In the genomic region with DNA sequence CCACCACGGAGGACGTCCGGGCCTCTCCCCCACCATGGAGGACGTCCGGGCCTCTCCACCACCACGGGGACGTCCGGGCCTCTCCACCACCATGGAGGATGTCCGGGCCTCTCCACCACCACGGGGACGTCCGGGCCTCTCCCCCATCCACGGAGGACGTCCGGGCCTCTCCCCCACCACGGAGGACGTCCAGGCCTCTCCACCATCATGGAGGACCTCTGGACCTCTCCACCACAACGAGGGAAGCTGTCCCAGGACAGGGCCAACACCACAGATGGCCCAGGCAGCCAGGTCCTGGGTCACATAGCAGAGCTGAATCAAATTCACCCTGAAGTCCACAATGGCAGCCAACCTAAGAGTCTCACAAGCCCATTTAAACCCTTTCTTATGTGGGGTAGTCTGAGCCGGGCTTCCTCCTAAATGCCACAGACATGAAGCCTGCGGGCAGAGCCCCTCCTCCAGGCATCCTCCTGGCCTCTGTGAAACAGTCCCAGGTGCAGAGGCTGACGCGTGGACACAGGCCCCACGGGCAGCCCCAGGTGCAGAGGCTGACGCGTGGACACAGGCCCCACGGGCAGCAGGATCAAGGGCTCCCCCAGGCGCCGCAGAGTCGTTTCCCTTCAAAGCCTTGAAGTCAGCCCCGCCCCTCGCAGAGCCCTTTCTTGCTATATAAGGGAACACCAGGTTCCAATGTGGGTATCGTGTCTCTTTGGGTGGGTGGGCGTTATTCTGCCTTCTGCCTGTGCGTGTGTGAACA, we compare ENCODE assay signal across 17 cellular contexts. TPM values are rescaled to one million over a fixed set of nuclear protein-coding genes. Genes with fewer than 3 reads are reported as not detected.
A peak's percentile ranks its signal among the peaks of the same experiment; 100 is the strongest.
DNase-seq lines count a peak whose midpoint lies in the region; ATAC-seq and TF ChIP-seq lines count a peak whose summit lies in the region.
"Had no signal": no experiment of that assay in that cellular context is flagged by ENCODE, and none has a peak within 500 bp of the region (broad histone marks: within the 10 kb centered on the region; RNA-seq: fewer than 3 reads in every experiment).

No MANE protein-coding gene starts in this region.

- H3K4me1 Mint-ChIP-seq in activated naive CD4-positive, alpha-beta T cell treated with anti-CD3 and anti-CD28 coated beads, Interleukin-2, amount 10 ng/mL, durations not matched to agents 7 days and 5 days: peaks cover 8% of the 10 kb centered on the region
- peaks cover 7% of the 10 kb centered on the region for H3K4me1 Mint-ChIP-seq in activated naive CD4-positive, alpha-beta T cell treated with anti-CD3 and anti-CD28 coated beads for 36 hours (ENCODE audit: low read depth)
- H3K4me1 Mint-ChIP-seq in activated CD8-positive, alpha-beta T cell treated with anti-CD3 and anti-CD28 coated beads, Interleukin-2, amount 10 ng/mL, durations not matched to agents 7 days and 5 days (ENCODE audit: low read depth): peaks cover 7% of the 10 kb centered on the region
- no peaks in the 10 kb centered on the region; the same call in 1 of the 2 replicates for H3K4me1 Mint-ChIP-seq in HFFc6 (ENCODE audit: low read depth)
- H3K4me1 Mint-ChIP-seq: GM23338 had no signal

- H3K36me3 Mint-ChIP-seq in activated naive CD4-positive, alpha-beta T cell treated with anti-CD3 and anti-CD28 coated beads, Interleukin-2, amount 10 ng/mL, durations not matched to agents 7 days and 5 days: no peaks in the 10 kb centered on the region
- H3K36me3 Mint-ChIP-seq in activated naive CD4-positive, alpha-beta T cell treated with anti-CD3 and anti-CD28 coated beads for 36 hours (ENCODE audit: low read depth): no peaks in the 10 kb centered on the region
- no peaks in the 10 kb centered on the region for H3K36me3 Mint-ChIP-seq in activated CD8-positive, alpha-beta T cell treated with anti-CD3 and anti-CD28 coated beads, Interleukin-2, amount 10 ng/mL, durations not matched to agents 7 days and 5 days (ENCODE audit: low read depth)
- H3K36me3 Mint-ChIP-seq in HFFc6 (ENCODE audit: low read depth): peaks cover 8% of the 10 kb centered on the region; the same call in 1 of the 2 replicates
- H3K36me3 Mint-ChIP-seq: CD4-positive, alpha-beta memory T cell had no signal

- no peak for ATAC-seq in activated CD8-positive, alpha-beta T cell treated with anti-CD3 and anti-CD28 coated beads, Interleukin-2, amount 10 ng/mL, durations not matched to agents 7 days and 5 days
- no peak for ATAC-seq in gastrocnemius medialis
- ATAC-seq: GM23338 had no signal

- TF ChIP-seq POLR2A in gastrocnemius medialis (IDR thresholded peaks at IDR 0.05): no peak

- peaks cover 15% of the 10 kb centered on the region for H3K9me3 Mint-ChIP-seq in activated naive CD4-positive, alpha-beta T cell treated with anti-CD3 and anti-CD28 coated beads, Interleukin-2, amount 10 ng/mL, durations not matched to agents 7 days and 5 days
- H3K9me3 Mint-ChIP-seq in activated naive CD4-positive, alpha-beta T cell treated with anti-CD3 and anti-CD28 coated beads for 36 hours: peaks cover 12% of the 10 kb centered on the region
- no peaks in the 10 kb centered on the region for H3K9me3 Mint-ChIP-seq in activated CD8-positive, alpha-beta T cell treated with anti-CD3 and anti-CD28 coated beads, Interleukin-2, amount 10 ng/mL, durations not matched to agents 7 days and 5 days (ENCODE audit: insufficient read depth)
- H3K9me3 Mint-ChIP-seq in HFFc6: peaks cover 15% of the 10 kb centered on the region
- H3K9me3 Mint-ChIP-seq: CD4-positive, alpha-beta memory T cell had no signal

- H3K4me3 ChIP-seq in BLaER1 treated with 17β-estradiol and CSF1 and Interleukin-3, amounts not matched to agents 10 nM and 100 nM: no peak overlapping the region
- H3K4me3 ChIP-seq in gastrocnemius medialis: no peak overlapping the region
- H3K4me3 ChIP-seq: GM23338 had no signal

- no peak overlapping the region for H3K4me3 Mint-ChIP-seq in activated naive CD4-positive, alpha-beta T cell treated with anti-CD3 and anti-CD28 coated beads, Interleukin-2, amount 10 ng/mL, durations not matched to agents 7 days and 5 days
- no peak overlapping the region for H3K4me3 Mint-ChIP-seq in activated naive CD4-positive, alpha-beta T cell treated with anti-CD3 and anti-CD28 coated beads for 36 hours
- H3K4me3 Mint-ChIP-seq in activated CD8-positive, alpha-beta T cell treated with anti-CD3 and anti-CD28 coated beads, Interleukin-2, amount 10 ng/mL, durations not matched to agents 7 days and 5 days: no peak overlapping the region
- no peak overlapping the region for H3K4me3 Mint-ChIP-seq in HFFc6
- H3K4me3 Mint-ChIP-seq: CD4-positive, alpha-beta memory T cell; GM23338 had no signal

- in situ Hi-C loops in gastrocnemius medialis (cut with MboI; ENCODE audit: low sequenced_read_pairs in 4 of 4): no loop called here

- peaks cover 10 to 53% (median 27%) of the 10 kb centered on the region in 11 experiments; a peak in 20 of 22 replicates for H3K27me3 ChIP-seq in BLaER1 treated with 17β-estradiol and CSF1 and Interleukin-3, amounts not matched to agents 10 nM and 100 nM
- H3K27me3 ChIP-seq in gastrocnemius medialis: no peaks in the 10 kb centered on the region

- no peaks in the 10 kb centered on the region for H3K36me3 ChIP-seq in BLaER1 treated with 17β-estradiol and CSF1 and Interleukin-3, amounts not matched to agents 10 nM and 100 nM
- no peaks in the 10 kb centered on the region for H3K36me3 ChIP-seq in gastrocnemius medialis

- peaks cover 8% of the 10 kb centered on the region for H3K27me3 Mint-ChIP-seq in activated naive CD4-positive, alpha-beta T cell treated with anti-CD3 and anti-CD28 coated beads, Interleukin-2, amount 10 ng/mL, durations not matched to agents 7 days and 5 days
- H3K27me3 Mint-ChIP-seq in activated naive CD4-positive, alpha-beta T cell treated with anti-CD3 and anti-CD28 coated beads for 36 hours (ENCODE audit: low read depth): no peaks in the 10 kb centered on the region
- no peaks in the 10 kb centered on the region for H3K27me3 Mint-ChIP-seq in activated CD8-positive, alpha-beta T cell treated with anti-CD3 and anti-CD28 coated beads, Interleukin-2, amount 10 ng/mL, durations not matched to agents 7 days and 5 days (ENCODE audit: low read depth)
- H3K27me3 Mint-ChIP-seq in HFFc6 (ENCODE audit: insufficient read depth): peaks cover 12% of the 10 kb centered on the region
- H3K27me3 Mint-ChIP-seq: CD4-positive, alpha-beta memory T cell had no signal

- peaks cover 0 to 11% (median 0%) of the 10 kb centered on the region in 11 experiments; a peak in 1 of 22 replicates for H4K20me1 ChIP-seq in BLaER1 treated with 17β-estradiol and CSF1 and Interleukin-3, amounts not matched to agents 10 nM and 100 nM

- H3K9me3 ChIP-seq in BLaER1 treated with 17β-estradiol and CSF1 and Interleukin-3, amounts not matched to agents 10 nM and 100 nM (replicated peaks in 1 of 11): peaks cover 0 to 10% (median 0%) of the 10 kb centered on the region in 11 experiments; a peak in 3 of 22 replicates
- H3K9me3 ChIP-seq in gastrocnemius medialis: no peaks in the 10 kb centered on the region

- CTCF ChIA-PET in activated naive CD4-positive, alpha-beta T cell treated with anti-CD3 and anti-CD28 coated beads, Interleukin-2, amount 10 ng/mL, durations not matched to agents 7 days and 5 days (lab: Charles Lee): interaction anchor here (1.1 kb wide), 1 partner anchor 434 kb away, joined by 3 read pairs; no protein-coding TSS in a partner anchor
- CTCF ChIA-PET in activated naive CD4-positive, alpha-beta T cell treated with anti-CD3 and anti-CD28 coated beads for 36 hours (lab: Charles Lee): no interaction called here
- CTCF ChIA-PET in activated CD8-positive, alpha-beta T cell treated with anti-CD3 and anti-CD28 coated beads, Interleukin-2, amount 10 ng/mL, durations not matched to agents 7 days and 5 days (lab: Charles Lee): no interaction called here

- H3K4me1 ChIP-seq in BLaER1 treated with 17β-estradiol and CSF1 and Interleukin-3, amounts not matched to agents 10 nM and 100 nM: peaks cover 6 to 52% (median 38%) of the 10 kb centered on the region in 10 experiments; a peak in 18 of 20 replicates
- H3K4me1 ChIP-seq in gastrocnemius medialis: peaks cover 10 to 15% of the 10 kb centered on the region in 2 donors

- H3K4me2 ChIP-seq in BLaER1 treated with 17β-estradiol and CSF1 and Interleukin-3, amounts not matched to agents 10 nM and 100 nM: peak overlapping the region in 9 of 11 experiments; percentile 31 to 72 (median 63); a peak in 18 of 22 replicates
- H3K4me2 ChIP-seq: GM23338 had no signal

- no peak overlapping the region for H3K27ac ChIP-seq in BLaER1 treated with 17β-estradiol and CSF1 and Interleukin-3, amounts not matched to agents 10 nM and 100 nM
- no peak overlapping the region for H3K27ac ChIP-seq in gastrocnemius medialis

- POLR2A ChIA-PET in activated CD8-positive, alpha-beta T cell treated with anti-CD3 and anti-CD28 coated beads, Interleukin-2, amount 10 ng/mL, durations not matched to agents 7 days and 5 days (lab: Charles Lee): interaction anchor here (0.6 kb wide), 1 partner anchor 28 kb away, joined by 3 read pairs; no protein-coding TSS in a partner anchor

- H3K9ac ChIP-seq in BLaER1 treated with 17β-estradiol and CSF1 and Interleukin-3, amounts not matched to agents 10 nM and 100 nM: peak overlapping the region in 1 of 11 experiments; percentile 13; a peak in 1 of 22 replicates

- peak; percentile 48 for DNase-seq in activated naive CD4-positive, alpha-beta T cell treated with anti-CD3 and anti-CD28 coated beads, Interleukin-2, amount 10 ng/mL, durations not matched to agents 7 days and 5 days
- no peak for DNase-seq in activated naive CD4-positive, alpha-beta T cell treated with anti-CD3 and anti-CD28 coated beads for 36 hours
- DNase-seq in activated CD8-positive, alpha-beta T cell treated with anti-CD3 and anti-CD28 coated beads, Interleukin-2, amount 10 ng/mL, durations not matched to agents 7 days and 5 days: peak; percentile 43
- DNase-seq in posterior vena cava (ENCODE audit: low spot score) (peak; percentile 77), HFFc6 (no peak), SHP77 (lab: John Stamatoyannopoulos, UW) (no peak), gastrocnemius medialis (no peak)
- DNase-seq: CD4-positive, alpha-beta memory T cell; IMR-90; NCI-H187 treated with DMSO at 0.1 percent for 48 hours; NCI-H82 had no signal

- intact Hi-C loops in activated naive CD4-positive, alpha-beta T cell treated with anti-CD3 and anti-CD28 coated beads for 36 hours (cut with micrococcal nuclease): no loop called here
- intact Hi-C loops in posterior vena cava (cut with DNase I) (loop anchor here in 1 of 2 donors (10.0 kb wide), 2 partner anchors 168 to 298 kb away; no protein-coding TSS in a partner anchor), gastrocnemius medialis (cut with DNase I; ENCODE audit: low total_unique reads) (no loop called here)

- TF ChIP-seq CTCF in HFFc6 (IDR thresholded peaks at IDR 0.05): no peak
- TF ChIP-seq CTCF in gastrocnemius medialis (IDR thresholded peaks at IDR 0.05 in 4 of 5, conservative IDR thresholded peaks at IDR 0.05 in 1 of 5): no peak

- H3K27ac Mint-ChIP-seq in activated naive CD4-positive, alpha-beta T cell treated with anti-CD3 and anti-CD28 coated beads, Interleukin-2, amount 10 ng/mL, durations not matched to agents 7 days and 5 days: no peak overlapping the region
- H3K27ac Mint-ChIP-seq in activated naive CD4-positive, alpha-beta T cell treated with anti-CD3 and anti-CD28 coated beads for 36 hours: no peak overlapping the region
- H3K27ac Mint-ChIP-seq in activated CD8-positive, alpha-beta T cell treated with anti-CD3 and anti-CD28 coated beads, Interleukin-2, amount 10 ng/mL, durations not matched to agents 7 days and 5 days: no peak overlapping the region
- no peak overlapping the region for H3K27ac Mint-ChIP-seq in HFFc6
- H3K27ac Mint-ChIP-seq: CD4-positive, alpha-beta memory T cell; GM23338 had no signal

RNA-seq across cellular contexts. Expression of gene FOXL3, which starts 47.0 kb away (rescaled TPM):
- total RNA-seq in activated naive CD4-positive, alpha-beta T cell treated with anti-CD3 and anti-CD28 coated beads for 36 hours: not detected
- not detected for total RNA-seq in activated CD8-positive, alpha-beta T cell treated with anti-CD3 and anti-CD28 coated beads, Interleukin-2, amount 10 ng/mL, durations not matched to agents 7 days and 5 days
- total RNA-seq in posterior vena cava (not detected), gastrocnemius medialis (not detected)
- total RNA-seq in HFFc6 (2021; fragmentation: NEBNext Ultra II Directional; extraction: Animal tissue kit (Norgen Biotek cat#: 25700)): not detected
- total RNA-seq: CD4-positive, alpha-beta memory T cell; Daoy; GM23338; HT-29; IMR-90; LHCN-M2; NCI-H460 had no signal

Comparison
In these comparisons a context has a peak if more than half of its experiments do, and no peak if none do; other contexts are left out.
1. DNase-seq: peak in activated naive CD4-positive, alpha-beta T cell treated with anti-CD3 and anti-CD28 coated beads, Interleukin-2, amount 10 ng/mL, durations not matched to agents 7 days and 5 days (single experiment), activated CD8-positive, alpha-beta T cell treated with anti-CD3 and anti-CD28 coated beads, Interleukin-2, amount 10 ng/mL, durations not matched to agents 7 days and 5 days (single experiment) and posterior vena cava (single experiment); none in activated naive CD4-positive, alpha-beta T cell treated with anti-CD3 and anti-CD28 coated beads for 36 hours (single experiment), HFFc6 (single experiment), SHP77 (0 of 2) and gastrocnemius medialis (0 of 2).